In genomic region chr15:25802285-25802830, GRCh38 we compare ENCODE assay signal across 19 cellular contexts.
"Had no signal": no experiment of that assay in that cellular context is flagged by ENCODE, and none has a peak within 500 bp of the region (broad histone marks: within the 10 kb centered on the region; RNA-seq: fewer than 3 reads in every experiment).

No MANE protein-coding gene starts in this region.

- H3K9me3 ChIP-seq: pancreas, stomach, thyroid gland, vagina had no signal

- H3K4me3 ChIP-seq: cardiac muscle cell, pancreas, stomach, thyroid gland, vagina had no signal

- ATAC-seq: activated T-cell treated with anti-CD3 and anti-CD28 coated beads, Interleukin-2, amount 50 U/mL, for 72 hours; pancreas had no signal

- H3K27me3 Mint-ChIP-seq: activated CD4-positive, alpha-beta T cell treated with anti-CD3 and anti-CD28 coated beads, Interleukin-2, amount 10 ng/mL, durations not matched to agents 24 days and 14 days had no signal

- H3K4me3 Mint-ChIP-seq: activated CD4-positive, alpha-beta T cell treated with anti-CD3 and anti-CD28 coated beads, Interleukin-2, amount 10 ng/mL, durations not matched to agents 24 days and 14 days; activated T-cell treated with anti-CD3 and anti-CD28 coated beads, Interleukin-2, amount 50 U/mL, for 72 hours; nephron; T-helper 2 cell treated with Interferon-gamma antibody and Interleukin-4, amounts not matched to agents 5 μg/mL and 100 μg/mL, for 36 hours had no signal

- H3K9me3 Mint-ChIP-seq: activated CD4-positive, alpha-beta T cell treated with anti-CD3 and anti-CD28 coated beads, Interleukin-2, amount 10 ng/mL, durations not matched to agents 24 days and 14 days; activated T-cell treated with anti-CD3 and anti-CD28 coated beads, Interleukin-2, amount 50 U/mL, for 72 hours; nephron; T-helper 2 cell treated with Interferon-gamma antibody and Interleukin-4, amounts not matched to agents 5 μg/mL and 100 μg/mL, for 36 hours had no signal

- H3K27ac Mint-ChIP-seq: activated CD4-positive, alpha-beta T cell treated with anti-CD3 and anti-CD28 coated beads, Interleukin-2, amount 10 ng/mL, durations not matched to agents 24 days and 14 days; activated T-cell treated with anti-CD3 and anti-CD28 coated beads, Interleukin-2, amount 50 U/mL, for 72 hours; nephron; T-helper 2 cell treated with Interferon-gamma antibody and Interleukin-4, amounts not matched to agents 5 μg/mL and 100 μg/mL, for 36 hours had no signal

- H3K36me3 ChIP-seq: cardiac muscle cell, pancreas, stomach, thyroid gland, vagina had no signal

- H3K4me1 ChIP-seq: pancreas, thyroid gland had no signal

- DNase-seq: activated CD4-positive, alpha-beta T cell treated with anti-CD3 and anti-CD28 coated beads, Interleukin-2, amount 10 ng/mL, durations not matched to agents 24 days and 14 days; activated CD4-positive, CD25-positive, alpha-beta regulatory T cell; activated CD8-positive, alpha-beta memory T cell treated with anti-CD3 and anti-CD28 coated beads, Interleukin-2, amount 50 U/mL, for 48 hours; activated naive CD4-positive, alpha-beta T cell treated with Interleukin-2 at 50 U/mL for 16 hours; activated T-cell treated with anti-CD3 and anti-CD28 coated beads, Interleukin-2, amount 50 U/mL, for 72 hours; cortex of kidney; effector CD8-positive, alpha-beta T cell; foreskin fibroblast; mesendoderm; pancreas; stimulated activated CD4-positive, alpha-beta T cell treated with anti-CD3 and anti-CD28 coated beads, Interleukin-1b, Interleukin-23, amount 100 ng/mL, for 48 hours; stomach; SW 1271; thyroid gland had no signal

- FAIRE-seq: endothelial cell of umbilical vein, pancreas had no signal

- H3K27ac ChIP-seq: cardiac muscle cell, pancreas, stomach, thyroid gland, vagina had no signal

- H3K27me3 ChIP-seq: cardiac muscle cell, pancreas, stomach, thyroid gland, vagina had no signal
